ENCODE assay signal across 22 cellular contexts in genomic region chr2:157726946-157727345, GRCh38.
"Had no signal": no experiment of that assay in that cellular context is flagged by ENCODE, and none has a peak within 500 bp of the region (broad histone marks: within the 10 kb centered on the region; RNA-seq: fewer than 3 reads in every experiment).

No MANE protein-coding gene starts in this region.

- ATAC-seq: natural killer cell treated with Interleukin-12 subunit alpha and Interleukin-12 subunit beta and Interleukin-15 and Interleukin-18, amount 100 ng/mL, for 72 hours; right cardiac atrium had no signal

- H3K27ac Mint-ChIP-seq: activated naive CD4-positive, alpha-beta T cell treated with anti-CD3 and anti-CD28 coated beads, Interleukin-2, amount 10 ng/mL, durations not matched to agents 7 days and 5 days; activated naive CD8-positive, alpha-beta T cell treated with anti-CD3 and anti-CD28 coated beads, Interleukin-2, amount 10 ng/mL, durations not matched to agents 7 days and 5 days; memory B cell; natural killer cell treated with Interleukin-12 subunit alpha and Interleukin-12 subunit beta and Interleukin-15 and Interleukin-18, amount 100 ng/mL, for 72 hours had no signal

- H3K4me3 ChIP-seq: esophagus squamous epithelium, left ventricle myocardium inferior, spleen, transverse colon had no signal

- H3K4me1 ChIP-seq: left ventricle myocardium inferior, spleen, transverse colon had no signal

- H3K27me3 Mint-ChIP-seq: activated naive CD4-positive, alpha-beta T cell treated with anti-CD3 and anti-CD28 coated beads, Interleukin-2, amount 10 ng/mL, durations not matched to agents 7 days and 5 days; activated naive CD8-positive, alpha-beta T cell treated with anti-CD3 and anti-CD28 coated beads, Interleukin-2, amount 10 ng/mL, durations not matched to agents 7 days and 5 days; central memory CD8-positive, alpha-beta T cell; memory B cell; natural killer cell treated with Interleukin-12 subunit alpha and Interleukin-12 subunit beta and Interleukin-15 and Interleukin-18, amount 100 ng/mL, for 72 hours had no signal

- H3K27me3 ChIP-seq: esophagus squamous epithelium, spleen, transverse colon had no signal

- H3K4me3 Mint-ChIP-seq: activated naive CD4-positive, alpha-beta T cell treated with anti-CD3 and anti-CD28 coated beads, Interleukin-2, amount 10 ng/mL, durations not matched to agents 7 days and 5 days; activated naive CD8-positive, alpha-beta T cell treated with anti-CD3 and anti-CD28 coated beads, Interleukin-2, amount 10 ng/mL, durations not matched to agents 7 days and 5 days; central memory CD8-positive, alpha-beta T cell; memory B cell; natural killer cell treated with Interleukin-12 subunit alpha and Interleukin-12 subunit beta and Interleukin-15 and Interleukin-18, amount 100 ng/mL, for 72 hours had no signal

- DNase-seq: activated CD4-positive, alpha-beta T cell treated with anti-CD3 and anti-CD28 coated beads for 4 hours; activated CD4-positive, alpha-beta T cell treated with anti-CD3 and anti-CD28 coated beads, Interleukin-2, amount 50 U/mL, for 4 hours; activated effector memory CD4-positive, alpha-beta T cell treated with anti-CD3 and anti-CD28 coated beads, Interleukin-2, amount 50 U/mL, for 16 hours; activated naive CD4-positive, alpha-beta T cell treated with anti-CD3 and anti-CD28 coated beads, Interleukin-2, amount 10 ng/mL, durations not matched to agents 7 days and 5 days; activated naive CD8-positive, alpha-beta T cell treated with anti-CD3 and anti-CD28 coated beads, Interleukin-2, amount 10 ng/mL, durations not matched to agents 7 days and 5 days; activated T-cell treated with anti-CD3 and anti-CD28 coated beads for 4 hours; amniotic stem cell; dermis blood vessel endothelial cell; effector CD4-positive, alpha-beta T cell; esophagus squamous epithelium; left ventricle myocardium inferior; posterior cingulate gyrus; right cardiac atrium; spleen; stimulated activated naive CD4-positive, alpha-beta T cell treated with Interleukin-2 at 50 U/mL for 16 hours; T-helper 9 cell; transverse colon had no signal

- H3K27ac ChIP-seq: epithelial cell of prostate, esophagus squamous epithelium, left ventricle myocardium inferior, spleen, transverse colon, VCaP had no signal

- H3K4me1 Mint-ChIP-seq: activated naive CD4-positive, alpha-beta T cell treated with anti-CD3 and anti-CD28 coated beads, Interleukin-2, amount 10 ng/mL, durations not matched to agents 7 days and 5 days; central memory CD8-positive, alpha-beta T cell; memory B cell had no signal
